In the genomic region with DNA sequence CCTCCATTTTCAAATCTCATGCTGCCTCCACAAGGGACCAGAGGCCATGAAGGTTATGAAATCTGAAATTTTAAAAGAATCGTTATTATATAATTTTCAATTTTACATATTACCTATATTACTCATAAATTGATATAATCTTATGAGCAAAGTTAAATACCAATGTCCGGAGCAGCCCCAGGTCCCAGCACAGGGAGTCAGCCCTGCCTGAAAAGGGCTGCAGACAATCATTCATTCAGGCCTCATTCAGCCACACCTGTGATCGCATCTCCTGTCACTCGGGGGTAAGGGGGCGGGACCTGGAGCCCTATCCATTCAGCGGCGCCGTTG, we compare ENCODE assay signal across 8 cellular contexts.
DNase-seq lines count a peak whose midpoint lies in the region; ATAC-seq, FAIRE-seq and TF ChIP-seq lines count a peak whose summit lies in the region.

No MANE protein-coding gene starts in this region.

- POLR2A ChIA-PET in RWPE1 (lab: Yijun Ruan, JAX; ENCODE audit: low non-redundant PET) = no interaction called here

- TF ChIP-seq EP300 in ovary (IDR thresholded peaks at IDR 0.05) = no peak

- DNase-seq in NCI-H82 (lab: John Stamatoyannopoulos, UW) (peak; percentile 89), NCI-H82 treated with DMSO at 0.1 percent for 48 hours (lab: John Stamatoyannopoulos, UW; ENCODE audit: unreplicated experiment) (no peak), RWPE1 (ENCODE audit: low spot score) (peak; percentile 92), epithelial cell of prostate (ENCODE audit: low read depth, low spot score) (peak; percentile 45), ovary (no peak), HCEC 1CT (no peak), H54 (ENCODE audit: insufficient read length, low spot score) (no peak)

- peak overlapping the region; percentile 78 for H3K4me3 ChIP-seq in ovary

- TF ChIP-seq CTCF in RWPE1 (conservative IDR thresholded peaks at IDR 0.05; ENCODE audit: low read depth) = no peak
- no peak for TF ChIP-seq CTCF in ovary (IDR thresholded peaks at IDR 0.05)

- ATAC-seq in HG02763 (IDR thresholded peaks at IDR 0.05; ENCODE audit: unreplicated experiment) = peak; percentile 88

- H3K27ac ChIP-seq in RWPE1 (no peak overlapping the region), epithelial cell of prostate (peak overlapping the region; percentile 45), ovary (no peak overlapping the region)

- WGBS in ovary, 3 donors = 9 to 12% (median 11%) methylated on average over 8 of the region's 8 CpGs

- intact Hi-C loops in ovary (cut with DNase I) = loop anchor here in 1 of 4 donors (10.0 kb wide), 2 partner anchors 195 to 515 kb away; partner anchors contain the start of genes FUS and RUSF1

- H3K27me3 ChIP-seq in ovary = no peaks in the 10 kb centered on the region

- no peaks in the 10 kb centered on the region for H3K36me3 ChIP-seq in ovary

- CTCF ChIA-PET in RWPE1 (lab: Yijun Ruan, JAX) = no interaction called here

- TF ChIP-seq POLR2A in ovary (IDR thresholded peaks at IDR 0.05) = no peak
- TF ChIP-seq POLR2A in H54 (IDR thresholded peaks at IDR 0.05; ENCODE audit: low read depth, low read length) = no peak

- no peak for FAIRE-seq in H54 (lab: Jason Lieb, UNC)

- H3K9me3 ChIP-seq in ovary = no peaks in the 10 kb centered on the region

- H3K4me1 ChIP-seq in ovary (ENCODE audit: insufficient read depth) = no peaks in the 10 kb centered on the region

Comparison
In these comparisons a context has a peak if more than half of its experiments do, and no peak if none do; other contexts are left out.
1. DNase-seq: peak in NCI-H82 (single experiment), RWPE1 (single experiment) and epithelial cell of prostate (single experiment); none in NCI-H82 treated with DMSO at 0.1 percent for 48 hours (single experiment), ovary (0 of 5), HCEC 1CT (single experiment) and H54 (single experiment).